Comparison of ENCODE assay signal across 16 cellular contexts in genomic region chr5:61307196-61307590, GRCh38. TPM values are rescaled to one million over a fixed set of nuclear protein-coding genes. Genes with fewer than 3 reads are reported as not detected.
DNase-seq lines count a peak whose midpoint lies in the region; ATAC-seq, FAIRE-seq and TF ChIP-seq lines count a peak whose summit lies in the region.
"Had no signal": no experiment of that assay in that cellular context is flagged by ENCODE, and none has a peak within 500 bp of the region (broad histone marks: within the 10 kb centered on the region; RNA-seq: fewer than 3 reads in every experiment).

No MANE protein-coding gene starts in this region.

- H3K4me3 Mint-ChIP-seq in activated CD8-positive, alpha-beta memory T cell treated with anti-CD3 and anti-CD28 coated beads, Interleukin-2, amount 10 ng/mL, durations not matched to agents 7 days and 5 days: no peak overlapping the region
- H3K4me3 Mint-ChIP-seq: IgD-negative memory B cell; stimulated activated memory B cell treated with anti-CD40 and anti-IgM and Interleukin-4, amounts not matched to agents 10 μg/mL and 1 μg/mL and 100 μg/mL, for 72 hours had no signal

- no peak for TF ChIP-seq RAD21 in GM12878 (IDR thresholded peaks at IDR 0.05; ENCODE audit: insufficient read depth, low read depth, low read length)

- intact Hi-C loops in GM12878 (cut with micrococcal nuclease; ENCODE audit: unreplicated experiment) (no loop called here), A673 (cut with micrococcal nuclease; ENCODE audit: unreplicated experiment) (no loop called here)

- H3K79me2 ChIP-seq in GM12878 (ENCODE audit: control insufficient read depth, insufficient read depth, low read length) (no peaks in the 10 kb centered on the region), smooth muscle cell (ENCODE audit: low read depth) (no peaks in the 10 kb centered on the region)

- no peak for TF ChIP-seq EP300 in GM12878 (IDR thresholded peaks at IDR 0.05; ENCODE audit: borderline replicate concordance in 1 of 2, control insufficient read depth in 1 of 2, low read depth in 2 of 2, low read length in 2 of 2)

- POLR2A ChIA-PET in GM12878 (lab: Charles Lee): interaction anchor here (0.7 kb wide), 1 partner anchor 228 kb away, joined by 3 read pairs; no protein-coding TSS in a partner anchor
- POLR2A ChIA-PET in A673 (lab: Charles Lee; ENCODE audit: low non-redundant PET): interaction anchor here (0.6 kb wide), 1 partner anchor 25 kb away, joined by 3 read pairs; no protein-coding TSS in a partner anchor

- RAD21 ChIA-PET in GM12878 (lab: Charles Lee; ENCODE audit: unreplicated experiment): interaction anchor here (1.3 to 1.6 kb wide), 2 partner anchors 24 to 106 kb away, joined by 4 read pairs; partner anchors contain the start of gene ZSWIM6

- no peak for ATAC-seq in activated CD8-positive, alpha-beta memory T cell treated with anti-CD3 and anti-CD28 coated beads, Interleukin-2, amount 10 ng/mL, durations not matched to agents 7 days and 5 days
- no peak for ATAC-seq in GM12878
- no peak for ATAC-seq in GM21825 (IDR thresholded peaks at IDR 0.05; ENCODE audit: unreplicated experiment)
- ATAC-seq: left lung had no signal

- H3K9ac ChIP-seq in GM12878 (ENCODE audit: control insufficient read depth, insufficient read depth, low read length) (no peak overlapping the region), smooth muscle cell (ENCODE audit: low read depth) (no peak overlapping the region)

- H4K20me1 ChIP-seq in GM12878 (ENCODE audit: control insufficient read depth, insufficient read depth) (no peaks in the 10 kb centered on the region), smooth muscle cell (ENCODE audit: low read depth) (no peaks in the 10 kb centered on the region)

- no peak for TF ChIP-seq POLR2A in GM12878 (IDR thresholded peaks at IDR 0.05; ENCODE audit: low read depth, low read length)

- H3K9me3 ChIP-seq in GM12878 (replicated peaks; ENCODE audit: control insufficient read depth, insufficient read depth, low read length): no peaks in the 10 kb centered on the region
- H3K9me3 ChIP-seq in smooth muscle cell (replicated peaks; ENCODE audit: low read depth): no peaks in the 10 kb centered on the region
- no peaks in the 10 kb centered on the region for H3K9me3 ChIP-seq in A673 (ENCODE audit: low read depth, low read length, poor library complexity, severe bottlenecking)
- H3K9me3 ChIP-seq: left lung, spleen had no signal

- 17% methylated on average over 3 of the region's 3 CpGs for WGBS in GM12878 (ENCODE audit: insufficient coverage, insufficient replicate concordance, low lambda C conversion rate, missing lambda C conversion rate)
- WGBS in smooth muscle cell (ENCODE audit: low lambda C conversion rate): 28% methylated on average over 3 of the region's 3 CpGs

- TF ChIP-seq CTCF in GM12878 (IDR thresholded peaks at IDR 0.05 in 2 of 3, conservative IDR thresholded peaks at IDR 0.05 in 1 of 3; ENCODE audit: control insufficient read depth in 2 of 3, extremely low read depth in 1 of 3, insufficient read depth in 1 of 3, low read depth in 3 of 3, low read length in 3 of 3) (no peak), smooth muscle cell (IDR thresholded peaks at IDR 0.05; ENCODE audit: borderline replicate concordance, insufficient read depth, poor library complexity, severe bottlenecking) (no peak), A673 (conservative IDR thresholded peaks at IDR 0.05; ENCODE audit: low read depth, low read length) (no peak)

- BruUV-seq in GM12878 (replicated peaks; lab: Mats Ljungman, UMichigan): no TSS peak
- BruUV-seq in A673 (replicated peaks; lab: Mats Ljungman, UMichigan): no TSS peak

- in situ Hi-C loops in GM12878 (cut with MboI): no loop called here

- H2AFZ ChIP-seq in GM12878 (ENCODE audit: control insufficient read depth, low read depth, low read length): no peak overlapping the region
- H2AFZ ChIP-seq in smooth muscle cell (ENCODE audit: low read depth): no peak overlapping the region

- H3K27me3 ChIP-seq in GM12878 (replicated peaks in 1 of 2; ENCODE audit: control insufficient read depth in 2 of 2, insufficient read depth in 2 of 2, low read length in 1 of 2) (no peaks in the 10 kb centered on the region), smooth muscle cell (ENCODE audit: low read depth) (no peaks in the 10 kb centered on the region), A673 (replicated peaks; ENCODE audit: insufficient read depth, low read depth, low read length, poor library complexity) (no peaks in the 10 kb centered on the region)
- H3K27me3 ChIP-seq: left lung, spleen had no signal

- no peak for DNase-seq in activated CD8-positive, alpha-beta memory T cell treated with anti-CD3 and anti-CD28 coated beads, Interleukin-2, amount 10 ng/mL, durations not matched to agents 7 days and 5 days
- DNase-seq in activated CD8-positive, alpha-beta memory T cell treated with anti-CD3 and anti-CD28 coated beads, Interleukin-2, amount 50 U/mL, for 4 hours: no peak
- DNase-seq in NCI-H526 treated with DMSO at 0.1 percent for 48 hours (lab: John Stamatoyannopoulos, UW): peak; percentile 91
- no peak for DNase-seq in GM12878 (ENCODE audit: low read depth, low spot score)
- no peak for DNase-seq in smooth muscle cell (lab: John Stamatoyannopoulos, UW; ENCODE audit: unreplicated experiment)
- DNase-seq in A673 (ENCODE audit: low spot score): no peak
- no peak for DNase-seq in kidney tubule cell (ENCODE audit: low spot score)
- DNase-seq: activated naive CD4-positive, alpha-beta T cell; left lung; NCI-H1105; NCI-H345; spleen had no signal

- no peak for FAIRE-seq in GM12878 (lab: Jason Lieb, UNC)
- FAIRE-seq: TTC549 had no signal

- CTCF ChIA-PET in activated CD8-positive, alpha-beta memory T cell treated with anti-CD3 and anti-CD28 coated beads, Interleukin-2, amount 10 ng/mL, durations not matched to agents 7 days and 5 days (lab: Charles Lee): interaction anchor here (1.4 kb wide), 1 partner anchor 24 kb away, joined by 5 read pairs; no protein-coding TSS in a partner anchor
- CTCF ChIA-PET in GM12878 (lab: Yijun Ruan, JAX): interaction anchor here (1.7 kb wide), 1 partner anchor 10 kb away, joined by 5 read pairs; no protein-coding TSS in a partner anchor
- CTCF ChIA-PET in A673 (lab: Charles Lee): no interaction called here

- peaks cover 17% of the 10 kb centered on the region for H3K4me1 Mint-ChIP-seq in activated CD8-positive, alpha-beta memory T cell treated with anti-CD3 and anti-CD28 coated beads, Interleukin-2, amount 10 ng/mL, durations not matched to agents 7 days and 5 days

- peaks cover 15% of the 10 kb centered on the region for H3K4me1 ChIP-seq in GM12878 (ENCODE audit: control insufficient read depth, insufficient read depth, low read length)
- peaks cover 38% of the 10 kb centered on the region for H3K4me1 ChIP-seq in smooth muscle cell (ENCODE audit: low read depth)
- H3K4me1 ChIP-seq in A673 (ENCODE audit: insufficient read depth, low read length, poor library complexity, severe bottlenecking): no peaks in the 10 kb centered on the region

- H3K36me3 ChIP-seq in GM12878 (ENCODE audit: control insufficient read depth in 2 of 2, insufficient read depth in 2 of 2, low read length in 1 of 2) (no peaks in the 10 kb centered on the region), smooth muscle cell (ENCODE audit: low read depth) (no peaks in the 10 kb centered on the region), A673 (ENCODE audit: insufficient read depth, low read length, poor library complexity, severe bottlenecking) (no peaks in the 10 kb centered on the region)
- H3K36me3 ChIP-seq: left lung, spleen had no signal

- peak overlapping the region; percentile 70 for H3K27ac Mint-ChIP-seq in activated CD8-positive, alpha-beta memory T cell treated with anti-CD3 and anti-CD28 coated beads, Interleukin-2, amount 10 ng/mL, durations not matched to agents 7 days and 5 days
- H3K27ac Mint-ChIP-seq: IgD-negative memory B cell; stimulated activated memory B cell treated with anti-CD40 and anti-IgM and Interleukin-4, amounts not matched to agents 10 μg/mL and 1 μg/mL and 100 μg/mL, for 72 hours had no signal

- H3K27ac ChIP-seq in GM12878 (ENCODE audit: control insufficient read depth, insufficient read depth) (no peak overlapping the region; the same call in 1 of the 2 replicates), smooth muscle cell (ENCODE audit: low read depth) (peak overlapping the region; percentile 93), A673 (ENCODE audit: low read depth, low read length, poor library complexity, severe bottlenecking) (no peak overlapping the region)
- H3K27ac ChIP-seq: left lung, spleen had no signal

- SMC1A ChIA-PET in GM12878 (lab: Charles Lee; ENCODE audit: uncharacterized antibody, unreplicated experiment): interaction anchor here (0.5 to 1.4 kb wide), 4 partner anchors 13 to 352 kb away, joined by 3 to 4 read pairs (median 3); no protein-coding TSS in a partner anchor

- H3K4me2 ChIP-seq in GM12878 (ENCODE audit: control insufficient read depth, insufficient read depth) (peak overlapping the region; percentile 77), smooth muscle cell (peak overlapping the region; percentile 68)

- peaks cover 1% of the 10 kb centered on the region for H3K36me3 Mint-ChIP-seq in activated CD8-positive, alpha-beta memory T cell treated with anti-CD3 and anti-CD28 coated beads, Interleukin-2, amount 10 ng/mL, durations not matched to agents 7 days and 5 days
- H3K36me3 Mint-ChIP-seq: stimulated activated memory B cell treated with anti-CD40 and anti-IgM and Interleukin-4, amounts not matched to agents 10 μg/mL and 1 μg/mL and 100 μg/mL, for 72 hours had no signal

- H3K9me3 Mint-ChIP-seq in activated CD8-positive, alpha-beta memory T cell treated with anti-CD3 and anti-CD28 coated beads, Interleukin-2, amount 10 ng/mL, durations not matched to agents 7 days and 5 days (ENCODE audit: low read depth): no peaks in the 10 kb centered on the region
- H3K9me3 Mint-ChIP-seq: stimulated activated memory B cell treated with anti-CD40 and anti-IgM and Interleukin-4, amounts not matched to agents 10 μg/mL and 1 μg/mL and 100 μg/mL, for 72 hours had no signal

- H3F3A ChIP-seq in smooth muscle cell (ENCODE audit: low read depth): peaks cover 18% of the 10 kb centered on the region

- peaks cover 9% of the 10 kb centered on the region for H3K27me3 Mint-ChIP-seq in activated CD8-positive, alpha-beta memory T cell treated with anti-CD3 and anti-CD28 coated beads, Interleukin-2, amount 10 ng/mL, durations not matched to agents 7 days and 5 days

- H3K4me3 ChIP-seq in GM12878: no peak overlapping the region
- peak overlapping the region; percentile 3 for H3K4me3 ChIP-seq in smooth muscle cell
- H3K4me3 ChIP-seq in A673 (ENCODE audit: low read depth, low read length, poor library complexity, severe bottlenecking): no peak overlapping the region
- H3K4me3 ChIP-seq: left lung, spleen had no signal

RNA-seq across cellular contexts. Expression of gene ZSWIM6, which starts 24.9 kb away (rescaled TPM):
- total RNA-seq in activated CD8-positive, alpha-beta memory T cell treated with anti-CD3 and anti-CD28 coated beads, Interleukin-2, amount 10 ng/mL, durations not matched to agents 7 days and 5 days: 1 to 10 TPM; 5.9 to 7.6 TPM
- 16.7 and 17.8 TPM in 2 replicates for total RNA-seq in GM12878 (2013; cell fraction: nucleolus; rRNA removed)
- total RNA-seq in GM12878 (2014; rRNA removed) (2.7 and 3.0 TPM in 2 replicates), GM12878 (2014; rRNA removed; fragmentation: Illumina TruSeq; extraction: Trizol) (3.8 and 4.1 TPM in 2 replicates), GM12878 (2021) (5.9 and 6.2 TPM in 2 replicates), smooth muscle cell (21.9 and 25.5 TPM in 2 replicates), A673 (2021) (43.9 and 47.3 TPM in 2 replicates)
- 0.63 TPM for polyA plus RNA-seq in GM12878 (2011; ENCODE audit: low read depth)
- polyA plus RNA-seq in GM12878 (2011; rRNA removed) (5.7 and 6.1 TPM in 2 replicates), GM12878 (2014; fragmentation: Illumina TruSeq; extraction: Trizol) (5.3 and 6.2 TPM in 2 replicates), GM12878 (2014; fragmentation: Nextera tagmentation; extraction: Ambion mirVana) (1 to 10 TPM; 1.5 to 2.1 TPM), GM12878 (2014; rRNA removed) (4.7 TPM in 2 replicates), GM12878 (2016; fragmentation: Nextera tagmentation; extraction: Ambion mirVana) (under 1 TPM; 0.53 to 0.59 TPM), smooth muscle cell (9.1 and 11.0 TPM in 2 replicates)
- 4.9 and 5.2 TPM in 2 replicates for polyA plus RNA-seq in GM12878 (2011; cell fraction: cytosol; rRNA removed)
- polyA plus RNA-seq in GM12878 (2011; cell fraction: nucleus; rRNA removed): 8.4 and 11.4 TPM in 2 replicates
- polyA plus RNA-seq in GM12878 (2012): 0.60 and 0.86 TPM in 2 replicates
- polyA minus RNA-seq in GM12878 (2011; rRNA and poly(A)+ RNA removed): 12.2 and 13.0 TPM in 2 replicates
- 3.7 and 4.1 TPM in 2 replicates for polyA minus RNA-seq in GM12878 (2011; cell fraction: cytosol; rRNA and poly(A)+ RNA removed)
- 7.5 and 10.0 TPM in 2 replicates for polyA minus RNA-seq in GM12878 (2011; cell fraction: nucleus; rRNA and poly(A)+ RNA removed)
